Comparison of ENCODE assay signal across 22 cellular contexts in genomic region chr3:56124546-56124945, GRCh38.
DNase-seq lines count a peak whose midpoint lies in the region; ATAC-seq and TF ChIP-seq lines count a peak whose summit lies in the region.
"Had no signal": no experiment of that assay in that cellular context is flagged by ENCODE, and none has a peak within 500 bp of the region (broad histone marks: within the 10 kb centered on the region; RNA-seq: fewer than 3 reads in every experiment).

No MANE protein-coding gene starts in this region.

- H3K4me1 ChIP-seq in HUES6 (ENCODE audit: control insufficient read depth, insufficient read depth, low read length) (peaks cover 41% of the 10 kb centered on the region), neural progenitor cell (peaks cover 35% of the 10 kb centered on the region), lower lobe of right lung (no peaks in the 10 kb centered on the region)

- H3K4me1 Mint-ChIP-seq in neural progenitor cell, result peaks cover 39% of the 10 kb centered on the region
- no peaks in the 10 kb centered on the region for H3K4me1 Mint-ChIP-seq in activated CD4-positive, alpha-beta T cell treated with anti-CD3 and anti-CD28 coated beads for 36 hours
- H3K4me1 Mint-ChIP-seq: CD4-positive, alpha-beta memory T cell had no signal

- no peaks in the 10 kb centered on the region for H3K27me3 Mint-ChIP-seq in neural progenitor cell (ENCODE audit: insufficient read depth, low read depth)
- H3K27me3 Mint-ChIP-seq in activated CD4-positive, alpha-beta T cell treated with anti-CD3 and anti-CD28 coated beads for 36 hours, result peaks cover 13% of the 10 kb centered on the region
- H3K27me3 Mint-ChIP-seq: CD4-positive, alpha-beta memory T cell had no signal

- TF ChIP-seq CTCF in neural progenitor cell (IDR thresholded peaks at IDR 0.05), result no peak
- no peak for TF ChIP-seq CTCF in lower lobe of right lung (IDR thresholded peaks at IDR 0.05)

- peaks cover 15% of the 10 kb centered on the region for H3K9me3 Mint-ChIP-seq in neural progenitor cell
- H3K9me3 Mint-ChIP-seq in activated CD4-positive, alpha-beta T cell treated with anti-CD3 and anti-CD28 coated beads for 36 hours (ENCODE audit: low read depth), result no peaks in the 10 kb centered on the region

- no peaks in the 10 kb centered on the region for H3K9me3 ChIP-seq in HUES6 (ENCODE audit: control insufficient read depth, insufficient read depth, low read depth, low read length)
- H3K9me3 ChIP-seq in neural progenitor cell (ENCODE audit: low read depth), result no peaks in the 10 kb centered on the region
- H3K9me3 ChIP-seq in lower lobe of right lung, result no peaks in the 10 kb centered on the region
- H3K9me3 ChIP-seq: A549 had no signal

- peaks cover 12% of the 10 kb centered on the region for H3K36me3 Mint-ChIP-seq in neural progenitor cell
- no peaks in the 10 kb centered on the region for H3K36me3 Mint-ChIP-seq in activated CD4-positive, alpha-beta T cell treated with anti-CD3 and anti-CD28 coated beads for 36 hours (ENCODE audit: low read depth)
- H3K36me3 Mint-ChIP-seq: CD4-positive, alpha-beta memory T cell had no signal

- H3K4me3 ChIP-seq in HUES6 (ENCODE audit: low read depth, low read length), result no peak overlapping the region
- H3K4me3 ChIP-seq in neural progenitor cell, result no peak overlapping the region
- H3K4me3 ChIP-seq in lower lobe of right lung, result no peak overlapping the region
- H3K4me3 ChIP-seq: A549, GM12878 had no signal

- H3K27me3 ChIP-seq in HUES6 (ENCODE audit: control insufficient read depth, insufficient read depth, low read length) (no peaks in the 10 kb centered on the region), neural progenitor cell (no peaks in the 10 kb centered on the region), lower lobe of right lung (ENCODE audit: low read depth) (no peaks in the 10 kb centered on the region)

- H3K9ac ChIP-seq in HUES6 (ENCODE audit: low read length) (no peak overlapping the region), neural progenitor cell (no peak overlapping the region)

- no peak overlapping the region for H3K4me2 ChIP-seq in neural progenitor cell

- no peaks in the 10 kb centered on the region for H3K36me3 ChIP-seq in HUES6 (ENCODE audit: control insufficient read depth, insufficient read depth, low read length)
- H3K36me3 ChIP-seq in neural progenitor cell, result no peaks in the 10 kb centered on the region
- H3K36me3 ChIP-seq in lower lobe of right lung, result no peaks in the 10 kb centered on the region

- H3K4me3 Mint-ChIP-seq in neural progenitor cell, result no peak overlapping the region
- H3K4me3 Mint-ChIP-seq in activated CD4-positive, alpha-beta T cell treated with anti-CD3 and anti-CD28 coated beads for 36 hours, result no peak overlapping the region
- H3K4me3 Mint-ChIP-seq: CD4-positive, alpha-beta memory T cell had no signal

- no peaks in the 10 kb centered on the region for H4K20me1 ChIP-seq in neural progenitor cell (ENCODE audit: low read depth)

- intact Hi-C loops in lower lobe of right lung (cut with DNase I), result no loop called here
- intact Hi-C loops in activated CD4-positive, alpha-beta T cell treated with anti-CD3 and anti-CD28 coated beads for 36 hours (cut with DNase I, micrococcal nuclease), result no loop called here

- CTCF ChIA-PET in activated CD4-positive, alpha-beta T cell treated with anti-CD3 and anti-CD28 coated beads for 36 hours (lab: Charles Lee), result interaction anchor here (0.8 kb wide), 1 partner anchor 9 kb away, joined by 3 read pairs; no protein-coding TSS in a partner anchor

- DNase-seq in neural progenitor cell (ENCODE audit: low spot score) (no peak), lower lobe of right lung (no peak), NCI-H82 (lab: John Stamatoyannopoulos, UW) (no peak)
- DNase-seq in activated CD4-positive, alpha-beta T cell treated with anti-CD3 and anti-CD28 coated beads for 36 hours, result no peak
- DNase-seq: C1 segment of cervical spinal cord; CD4-positive, alpha-beta memory T cell; COR-L47; DMS79; GDM1; KBM-7; MM.1S; NCI-H2029; NCI-H446; NCI-H524 treated with DMSO at 0.1 percent for 48 hours; SHP77 had no signal

- H3F3A ChIP-seq in neural progenitor cell (ENCODE audit: low read depth), result no peaks in the 10 kb centered on the region

- ATAC-seq in SK-N-SH treated with all-trans-retinoic acid at 6 μM for 48 hours (peak; percentile 15; the same call in 2 of the 3 replicates), lower lobe of right lung (no peak), HG03439 (IDR thresholded peaks at IDR 0.05; ENCODE audit: unreplicated experiment) (no peak)
- no peak for ATAC-seq in activated CD4-positive, alpha-beta T cell treated with anti-CD3 and anti-CD28 coated beads for 36 hours
- ATAC-seq: GM12878, HCT116 had no signal

- POLR2A ChIA-PET in activated CD4-positive, alpha-beta T cell treated with anti-CD3 and anti-CD28 coated beads for 36 hours (lab: Charles Lee), result no interaction called here

- no peaks in the 10 kb centered on the region for H3K79me2 ChIP-seq in neural progenitor cell (ENCODE audit: low read depth)

- no peak overlapping the region for H2AFZ ChIP-seq in neural progenitor cell (replicated peaks)

- H3K27ac ChIP-seq in HUES6 (ENCODE audit: low read depth, low read length) (peak overlapping the region; percentile 48; the same call in 1 of the 2 replicates), neural progenitor cell (no peak overlapping the region), lower lobe of right lung (no peak overlapping the region)
- H3K27ac ChIP-seq: RWPE1 had no signal

- peak overlapping the region; percentile 36 for H3K27ac Mint-ChIP-seq in neural progenitor cell
- H3K27ac Mint-ChIP-seq in activated CD4-positive, alpha-beta T cell treated with anti-CD3 and anti-CD28 coated beads for 36 hours, result no peak overlapping the region
- H3K27ac Mint-ChIP-seq: CD4-positive, alpha-beta memory T cell had no signal

TF ChIP-seq in SK-N-SH treated with all-trans-retinoic acid at 6 μM for 48 hours, 23 proteins besides CTCF, POLR2A, EP300 and RAD21 (continues in another document):
- TF ChIP-seq ZFP30 (CRISPR knock-in tag; IDR thresholded peaks at IDR 0.05) (no peak), POU6F1 (CRISPR knock-in tag; IDR thresholded peaks at IDR 0.05; ENCODE audit: borderline replicate concordance, low read depth) (no peak), OSR1 (CRISPR knock-in tag; IDR thresholded peaks at IDR 0.05) (no peak), TSHZ2 (CRISPR knock-in tag; IDR thresholded peaks at IDR 0.05) (no peak), ZFP3 (CRISPR knock-in tag; IDR thresholded peaks at IDR 0.05) (no peak), SNAI2 (CRISPR knock-in tag; IDR thresholded peaks at IDR 0.05) (no peak), BACH2 (CRISPR knock-in tag; IDR thresholded peaks at IDR 0.05; ENCODE audit: borderline replicate concordance) (no peak), ZNF565 (CRISPR knock-in tag; conservative IDR thresholded peaks at IDR 0.05; ENCODE audit: low read depth) (no peak), RARB (CRISPR knock-in tag; IDR thresholded peaks at IDR 0.05) (no peak), PPARA (CRISPR knock-in tag; IDR thresholded peaks at IDR 0.05; ENCODE audit: borderline replicate concordance) (no peak), ZNF8 (CRISPR knock-in tag; IDR thresholded peaks at IDR 0.05) (no peak)
